Comparison of ENCODE assay signal across 1 cellular context in the genomic region with DNA sequence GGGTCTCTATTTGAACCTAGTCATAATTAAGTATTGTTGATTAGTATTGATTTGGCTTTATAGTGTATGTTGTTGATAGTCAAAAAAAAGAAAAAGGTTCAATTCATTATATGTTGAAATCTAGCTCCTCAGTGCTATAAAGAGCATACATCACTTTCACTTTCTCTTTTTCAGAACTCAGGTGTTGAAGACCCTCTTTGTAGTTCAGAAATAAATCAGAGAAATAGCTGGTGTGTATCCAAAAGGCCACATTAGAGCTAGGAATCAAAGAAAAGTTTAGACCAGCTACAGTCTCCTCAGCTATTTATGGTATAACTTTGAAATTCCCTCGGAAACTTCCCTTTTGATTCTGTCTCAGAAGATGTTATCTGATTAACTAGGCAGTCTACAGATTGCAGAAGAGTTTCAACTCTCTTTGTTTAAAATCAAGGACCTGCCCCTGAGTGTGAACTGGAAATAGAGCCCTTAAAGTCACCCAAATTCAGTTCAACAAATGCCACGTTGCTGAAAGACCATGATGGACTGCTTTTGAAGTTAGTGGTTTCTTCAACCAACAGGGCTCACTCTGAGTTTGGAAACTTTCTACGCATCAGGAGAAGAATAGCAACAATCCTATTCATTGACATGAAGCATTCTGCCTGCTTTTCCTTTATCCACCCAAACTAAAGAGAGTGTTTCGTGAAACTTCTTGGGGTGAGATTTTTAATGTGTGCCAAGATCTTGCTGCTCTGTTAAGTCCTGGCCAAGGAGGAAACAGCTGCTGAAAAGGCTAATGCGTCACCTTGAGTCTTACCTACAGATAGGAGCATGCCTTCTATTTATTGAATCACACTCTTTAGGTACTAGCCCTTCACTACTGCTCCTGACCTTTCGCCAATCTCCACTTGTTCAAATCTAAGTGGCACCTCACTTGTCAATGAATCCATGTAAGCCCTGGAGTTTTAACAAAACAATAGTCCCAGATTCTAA.
TF ChIP-seq lines count a peak whose summit lies in the region.

No MANE protein-coding gene starts in this region.

TF ChIP-seq in IMR-90, 13 proteins besides CTCF, POLR2A, EP300 and RAD21:
- TF ChIP-seq MXI1 (IDR thresholded peaks at IDR 0.05; ENCODE audit: borderline replicate concordance, low read depth, low read length) (no peak), CEBPB (IDR thresholded peaks at IDR 0.05; ENCODE audit: low read depth, low read length) (no peak), CHD1 (IDR thresholded peaks at IDR 0.05; ENCODE audit: low read depth, low read length) (no peak), SMC3 (IDR thresholded peaks at IDR 0.05; ENCODE audit: low read depth, low read length) (no peak), MAZ (IDR thresholded peaks at IDR 0.05; ENCODE audit: borderline replicate concordance, low read depth, low read length) (no peak)
- TF ChIP-seq, protein P1, sequence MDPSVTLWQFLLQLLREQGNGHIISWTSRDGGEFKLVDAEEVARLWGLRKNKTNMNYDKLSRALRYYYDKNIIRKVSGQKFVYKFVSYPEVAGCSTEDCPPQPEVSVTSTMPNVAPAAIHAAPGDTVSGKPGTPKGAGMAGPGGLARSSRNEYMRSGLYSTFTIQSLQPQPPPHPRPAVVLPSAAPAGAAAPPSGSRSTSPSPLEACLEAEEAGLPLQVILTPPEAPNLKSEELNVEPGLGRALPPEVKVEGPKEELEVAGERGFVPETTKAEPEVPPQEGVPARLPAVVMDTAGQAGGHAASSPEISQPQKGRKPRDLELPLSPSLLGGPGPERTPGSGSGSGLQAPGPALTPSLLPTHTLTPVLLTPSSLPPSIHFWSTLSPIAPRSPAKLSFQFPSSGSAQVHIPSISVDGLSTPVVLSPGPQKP (IDR thresholded peaks at IDR 0.05; ENCODE audit: borderline replicate concordance, low read depth, low read length): no peak
